ENCODE assay signal across 14 cellular contexts in the genomic region with DNA sequence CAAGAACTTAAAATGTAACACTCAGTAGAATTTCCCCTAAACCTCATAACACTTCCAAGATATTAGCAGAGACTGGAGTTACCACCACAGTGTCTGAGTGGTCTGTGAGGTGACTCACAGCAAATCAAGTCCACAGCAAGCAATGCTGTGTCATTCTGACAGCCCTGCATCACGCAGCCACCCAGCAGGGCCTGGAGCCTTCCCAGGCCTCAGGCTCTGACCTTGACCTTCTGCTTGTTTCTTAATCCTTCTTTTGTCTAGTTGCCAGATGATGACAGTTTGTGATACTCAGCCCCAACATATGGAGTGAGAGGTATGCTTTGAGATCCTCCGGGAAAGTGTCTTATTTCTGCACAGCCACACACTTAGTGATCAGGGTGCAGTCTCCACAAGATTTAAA.
DNase-seq lines count a peak whose midpoint lies in the region; ATAC-seq, FAIRE-seq and TF ChIP-seq lines count a peak whose summit lies in the region.
"Had no signal": no experiment of that assay in that cellular context is flagged by ENCODE, and none has a peak within 500 bp of the region (broad histone marks: within the 10 kb centered on the region; RNA-seq: fewer than 3 reads in every experiment).

No MANE protein-coding gene starts in this region.

- no peak overlapping the region for H3K4me3 ChIP-seq in fibroblast of pulmonary artery (replicated peaks; ENCODE audit: low read depth, low read length)
- no peak overlapping the region for H3K4me3 ChIP-seq in aorta (ENCODE audit: low read length in 2 of 2)

- no peaks in the 10 kb centered on the region for H3K9me3 Mint-ChIP-seq in natural killer cell treated with Interleukin-12 subunit alpha and Interleukin-12 subunit beta and Interleukin-15 and Interleukin-18, amount 100 ng/mL, for 72 hours
- no peaks in the 10 kb centered on the region for H3K9me3 Mint-ChIP-seq in natural killer cell
- H3K9me3 Mint-ChIP-seq: activated CD4-positive, alpha-beta T cell treated with anti-CD3 and anti-CD28 coated beads, Interleukin-2, amount 10 ng/mL, durations not matched to agents 24 days and 14 days; activated naive CD8-positive, alpha-beta T cell treated with anti-CD3 and anti-CD28 coated beads, Interleukin-2, amount 10 ng/mL, durations not matched to agents 7 days and 5 days; IgD-negative memory B cell; nephron progenitor cell had no signal

- no peak for TF ChIP-seq CTCF in natural killer cell (IDR thresholded peaks at IDR 0.05)
- TF ChIP-seq CTCF in fibroblast of pulmonary artery (IDR thresholded peaks at IDR 0.05; ENCODE audit: low read length, missing control alignments) = no peak

- peak; percentile 67 to 71 for ATAC-seq in natural killer cell treated with Interleukin-12 subunit alpha and Interleukin-12 subunit beta and Interleukin-15 and Interleukin-18, amount 100 ng/mL, for 72 hours
- ATAC-seq in natural killer cell (no peak), aorta (ENCODE audit: low FRiP score) (no peak), HG03045 (IDR thresholded peaks at IDR 0.05; ENCODE audit: unreplicated experiment) (no peak)

- H3K4me1 ChIP-seq in aorta (ENCODE audit: control insufficient read depth in 1 of 2, insufficient read depth in 2 of 2, low read length in 2 of 2) = no peaks in the 10 kb centered on the region

- WGBS in aorta, 2 donors = 93 to 96% methylated on average over 2 of the region's 2 CpGs

- no peak for FAIRE-seq in urothelium cell line (lab: Jason Lieb, UNC)

- no peaks in the 10 kb centered on the region for H3K36me3 ChIP-seq in aorta (ENCODE audit: control insufficient read depth in 1 of 2, insufficient read depth in 2 of 2, low read length in 1 of 2)

- no peaks in the 10 kb centered on the region for H3K36me3 Mint-ChIP-seq in natural killer cell treated with Interleukin-12 subunit alpha and Interleukin-12 subunit beta and Interleukin-15 and Interleukin-18, amount 100 ng/mL, for 72 hours
- no peaks in the 10 kb centered on the region for H3K36me3 Mint-ChIP-seq in natural killer cell
- H3K36me3 Mint-ChIP-seq: activated naive CD8-positive, alpha-beta T cell treated with anti-CD3 and anti-CD28 coated beads, Interleukin-2, amount 10 ng/mL, durations not matched to agents 7 days and 5 days; IgD-negative memory B cell had no signal

- H3K27me3 Mint-ChIP-seq in natural killer cell treated with Interleukin-12 subunit alpha and Interleukin-12 subunit beta and Interleukin-15 and Interleukin-18, amount 100 ng/mL, for 72 hours = peaks cover 0 to 3% of the 10 kb centered on the region in 2 donors
- no peaks in the 10 kb centered on the region for H3K27me3 Mint-ChIP-seq in natural killer cell (ENCODE audit: low read depth in 2 of 2)

- DNase-seq in natural killer cell treated with Interleukin-12 subunit alpha and Interleukin-12 subunit beta and Interleukin-15 and Interleukin-18, amount 100 ng/mL, for 72 hours (ENCODE audit: low spot score) = no peak
- DNase-seq in natural killer cell = no peak
- peak; percentile 74 for DNase-seq in SK-MEL-5 (ENCODE audit: low read depth, low spot score)
- peak; percentile 77 for DNase-seq in fibroblast of pulmonary artery (ENCODE audit: low read depth)
- DNase-seq in urothelium cell line (ENCODE audit: low spot score) = peak; percentile 39
- no peak for DNase-seq in DMS79 (lab: John Stamatoyannopoulos, UW)
- DNase-seq in aorta = no peak
- DNase-seq: activated CD4-positive, alpha-beta T cell treated with anti-CD3 and anti-CD28 coated beads, Interleukin-2, amount 10 ng/mL, durations not matched to agents 24 days and 14 days; activated naive CD8-positive, alpha-beta T cell treated with anti-CD3 and anti-CD28 coated beads, Interleukin-2, amount 10 ng/mL, durations not matched to agents 7 days and 5 days; glutamatergic neuron; nephron progenitor cell had no signal

- intact Hi-C loops in natural killer cell (cut with micrococcal nuclease) (no loop called here), aorta (cut with DNase I) (no loop called here)

- no peaks in the 10 kb centered on the region for H3K27me3 ChIP-seq in aorta (ENCODE audit: control insufficient read depth in 1 of 2, insufficient read depth in 2 of 2, low read length in 1 of 2)

- H3K4me3 Mint-ChIP-seq in natural killer cell treated with Interleukin-12 subunit alpha and Interleukin-12 subunit beta and Interleukin-15 and Interleukin-18, amount 100 ng/mL, for 72 hours = no peak overlapping the region
- no peak overlapping the region for H3K4me3 Mint-ChIP-seq in natural killer cell
- H3K4me3 Mint-ChIP-seq: activated CD4-positive, alpha-beta T cell treated with anti-CD3 and anti-CD28 coated beads, Interleukin-2, amount 10 ng/mL, durations not matched to agents 24 days and 14 days; activated naive CD8-positive, alpha-beta T cell treated with anti-CD3 and anti-CD28 coated beads, Interleukin-2, amount 10 ng/mL, durations not matched to agents 7 days and 5 days; IgD-negative memory B cell; nephron progenitor cell had no signal

- in situ Hi-C loops in SK-MEL-5 (cut with HindIII; ENCODE audit: low pct_unique_long_range_greater_than_20kb, low sequenced_read_pairs) = no loop called here

- no peak overlapping the region for H3K27ac ChIP-seq in aorta (ENCODE audit: low read depth in 1 of 2, low read length in 2 of 2)
- H3K27ac ChIP-seq: C4-2B had no signal

- H3K9me3 ChIP-seq in aorta (ENCODE audit: control insufficient read depth, low read length) = no peaks in the 10 kb centered on the region

- H3K27ac Mint-ChIP-seq in natural killer cell treated with Interleukin-12 subunit alpha and Interleukin-12 subunit beta and Interleukin-15 and Interleukin-18, amount 100 ng/mL, for 72 hours = no peak overlapping the region
- no peak overlapping the region for H3K27ac Mint-ChIP-seq in natural killer cell
- H3K27ac Mint-ChIP-seq: activated CD4-positive, alpha-beta T cell treated with anti-CD3 and anti-CD28 coated beads, Interleukin-2, amount 10 ng/mL, durations not matched to agents 24 days and 14 days; activated naive CD8-positive, alpha-beta T cell treated with anti-CD3 and anti-CD28 coated beads, Interleukin-2, amount 10 ng/mL, durations not matched to agents 7 days and 5 days; IgD-negative memory B cell had no signal

- H3K4me1 Mint-ChIP-seq in natural killer cell treated with Interleukin-12 subunit alpha and Interleukin-12 subunit beta and Interleukin-15 and Interleukin-18, amount 100 ng/mL, for 72 hours (ENCODE audit: low read depth in 2 of 2) = no peaks in the 10 kb centered on the region
- H3K4me1 Mint-ChIP-seq in natural killer cell = no peaks in the 10 kb centered on the region
- H3K4me1 Mint-ChIP-seq: activated CD4-positive, alpha-beta T cell treated with anti-CD3 and anti-CD28 coated beads, Interleukin-2, amount 10 ng/mL, durations not matched to agents 24 days and 14 days; activated naive CD8-positive, alpha-beta T cell treated with anti-CD3 and anti-CD28 coated beads, Interleukin-2, amount 10 ng/mL, durations not matched to agents 7 days and 5 days; IgD-negative memory B cell had no signal

Comparison
In these comparisons a context has a peak if more than half of its experiments do, and no peak if none do; other contexts are left out.
1. ATAC-seq: peak in natural killer cell treated with Interleukin-12 subunit alpha and Interleukin-12 subunit beta and Interleukin-15 and Interleukin-18, amount 100 ng/mL, for 72 hours (2 of 2); none in natural killer cell (0 of 3), aorta (single experiment) and HG03045 (single experiment).
2. DNase-seq: peak in SK-MEL-5 (single experiment), fibroblast of pulmonary artery (single experiment) and urothelium cell line (single experiment); none in natural killer cell treated with Interleukin-12 subunit alpha and Interleukin-12 subunit beta and Interleukin-15 and Interleukin-18, amount 100 ng/mL, for 72 hours (single experiment), natural killer cell (single experiment), DMS79 (single experiment) and aorta (0 of 2).